ENCODE assay signal across 35 cellular contexts in the genomic region with DNA sequence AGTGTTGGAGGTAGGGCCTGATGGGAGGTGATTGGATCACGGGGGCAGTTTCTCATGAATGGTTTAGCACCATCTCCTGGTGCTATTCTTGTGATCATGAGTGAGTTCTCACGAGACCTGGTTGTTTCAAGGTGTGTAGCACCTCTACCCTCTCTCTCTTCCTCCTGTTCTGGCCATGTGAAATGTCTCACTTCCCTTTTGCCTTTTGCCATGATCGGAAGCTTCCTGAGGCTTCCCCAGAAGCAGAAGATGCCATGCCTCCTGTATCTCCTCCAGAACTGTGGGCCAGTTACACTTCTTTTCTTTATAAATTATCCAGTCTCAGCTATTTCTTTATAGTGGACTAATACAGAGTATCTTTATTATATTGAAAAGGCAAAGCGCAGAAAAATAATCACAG.
"Had no signal": no experiment of that assay in that cellular context is flagged by ENCODE, and none has a peak within 500 bp of the region (broad histone marks: within the 10 kb centered on the region; RNA-seq: fewer than 3 reads in every experiment).

No MANE protein-coding gene starts in this region.

- H3K36me3 Mint-ChIP-seq: activated CD4-positive, alpha-beta memory T cell treated with anti-CD3 and anti-CD28 coated beads for 36 hours; activated CD8-positive, alpha-beta memory T cell treated with anti-CD3 and anti-CD28 coated beads, Interleukin-2, amount 10 ng/mL, durations not matched to agents 7 days and 5 days; activated naive CD4-positive, alpha-beta T cell treated with anti-CD3 and anti-CD28 coated beads, Interleukin-2, amount 50 U/mL, for 24 hours had no signal

- H3K27ac Mint-ChIP-seq: activated CD4-positive, alpha-beta memory T cell treated with anti-CD3 and anti-CD28 coated beads for 36 hours; activated CD4-positive, alpha-beta T cell treated with anti-CD3 and anti-CD28 coated beads for 36 hours; activated CD4-positive, alpha-beta T cell treated with anti-CD3 and anti-CD28 coated beads, Interleukin-2, amount 10 ng/mL, durations not matched to agents 24 days and 14 days; activated CD8-positive, alpha-beta memory T cell treated with anti-CD3 and anti-CD28 coated beads, Interleukin-2, amount 10 ng/mL, durations not matched to agents 7 days and 5 days; activated CD8-positive, alpha-beta T cell treated with anti-CD3 and anti-CD28 coated beads, Interleukin-2, amount 10 ng/mL, durations not matched to agents 7 days and 5 days; activated naive CD4-positive, alpha-beta T cell treated with anti-CD3 and anti-CD28 coated beads for 36 hours; activated naive CD4-positive, alpha-beta T cell treated with anti-CD3 and anti-CD28 coated beads, Interleukin-2, amount 50 U/mL, for 24 hours; activated naive CD8-positive, alpha-beta T cell treated with anti-CD3 and anti-CD28 coated beads for 36 hours; activated naive CD8-positive, alpha-beta T cell treated with anti-CD3 and anti-CD28 coated beads, Interleukin-2, amount 50 U/mL, for 24 hours; activated T-helper 1 cell treated with anti-CD3 and anti-CD28 coated beads, Interleukin-12 subunit alpha, Interleukin-12 subunit beta, Interleukin-2, Interleukin-4 antibody, amounts not matched to agents 30 ng/mL and 10 ng/mL and 1 ng/mL, durations not matched to agents 14 hours and 24 hours and 36 hours; activated T-helper 2 cell treated with anti-CD3 and anti-CD28 coated beads, Interferon-gamma antibody, Interleukin-2, Interleukin-4, amounts not matched to agents 10 μg/mL and 5 μg/mL and 100 μg/mL, durations not matched to agents 14 hours and 24 hours and 36 hours; brain; dendritic cell treated with granulocyte-macrophage colony-stimulating factor and Interleukin-4, amounts not matched to agents 40 ng/mL and 50 ng/mL, for 4 days; endodermal cell; T-helper 17 cell; T-helper 2 cell treated with Interferon-gamma antibody and Interleukin-4, amounts not matched to agents 5 μg/mL and 100 μg/mL, for 36 hours had no signal

- H3K4me3 ChIP-seq: ascending aorta, breast epithelium, coronary artery, dorsolateral prefrontal cortex, esophagus muscularis mucosa, gastrocnemius medialis, heart left ventricle had no signal

- H3K27me3 Mint-ChIP-seq: activated CD4-positive, alpha-beta memory T cell treated with anti-CD3 and anti-CD28 coated beads for 36 hours; activated CD4-positive, alpha-beta T cell treated with anti-CD3 and anti-CD28 coated beads for 36 hours; activated CD8-positive, alpha-beta memory T cell treated with anti-CD3 and anti-CD28 coated beads, Interleukin-2, amount 10 ng/mL, durations not matched to agents 7 days and 5 days; activated naive CD4-positive, alpha-beta T cell treated with anti-CD3 and anti-CD28 coated beads, Interleukin-2, amount 50 U/mL, for 24 hours; activated naive CD8-positive, alpha-beta T cell treated with anti-CD3 and anti-CD28 coated beads for 36 hours; activated naive CD8-positive, alpha-beta T cell treated with anti-CD3 and anti-CD28 coated beads, Interleukin-2, amount 50 U/mL, for 24 hours; brain; T-helper 17 cell had no signal

- H3K27me3 ChIP-seq: ascending aorta, breast epithelium, dorsolateral prefrontal cortex, esophagus muscularis mucosa, foreskin keratinocyte, gastrocnemius medialis, heart left ventricle had no signal

- H3K4me1 ChIP-seq: ascending aorta, breast epithelium, esophagus muscularis mucosa, foreskin keratinocyte, gastrocnemius medialis had no signal

- ATAC-seq: activated CD4-positive, alpha-beta T cell treated with anti-CD3 and anti-CD28 coated beads for 36 hours; activated CD8-positive, alpha-beta memory T cell treated with anti-CD3 and anti-CD28 coated beads, Interleukin-2, amount 10 ng/mL, durations not matched to agents 7 days and 5 days; activated CD8-positive, alpha-beta T cell treated with anti-CD3 and anti-CD28 coated beads, Interleukin-2, amount 10 ng/mL, durations not matched to agents 7 days and 5 days; activated naive CD8-positive, alpha-beta T cell treated with anti-CD3 and anti-CD28 coated beads, Interleukin-2, amount 50 U/mL, for 24 hours; foreskin keratinocyte; gastrocnemius medialis; T-helper 17 cell had no signal

- H3K9me3 ChIP-seq: ascending aorta, breast epithelium, esophagus muscularis mucosa, gastrocnemius medialis, heart left ventricle had no signal

- H3K4me1 Mint-ChIP-seq: activated CD4-positive, alpha-beta T cell treated with anti-CD3 and anti-CD28 coated beads for 36 hours; activated CD4-positive, alpha-beta T cell treated with anti-CD3 and anti-CD28 coated beads, Interleukin-2, amount 10 ng/mL, durations not matched to agents 24 days and 14 days; activated CD8-positive, alpha-beta memory T cell treated with anti-CD3 and anti-CD28 coated beads, Interleukin-2, amount 10 ng/mL, durations not matched to agents 7 days and 5 days; activated naive CD4-positive, alpha-beta T cell treated with anti-CD3 and anti-CD28 coated beads, Interleukin-2, amount 50 U/mL, for 24 hours; activated naive CD8-positive, alpha-beta T cell treated with anti-CD3 and anti-CD28 coated beads for 36 hours; activated naive CD8-positive, alpha-beta T cell treated with anti-CD3 and anti-CD28 coated beads, Interleukin-2, amount 50 U/mL, for 24 hours; brain; central memory CD8-positive, alpha-beta T cell; T-helper 17 cell had no signal

- DNase-seq: activated CD4-positive, alpha-beta memory T cell treated with anti-CD3 and anti-CD28 coated beads for 36 hours; activated CD4-positive, alpha-beta T cell treated with anti-CD3 and anti-CD28 coated beads for 36 hours; activated CD4-positive, alpha-beta T cell treated with anti-CD3 and anti-CD28 coated beads, Interleukin-2, amount 10 ng/mL, durations not matched to agents 24 days and 14 days; activated CD4-positive, CD25-positive, alpha-beta regulatory T cell; activated CD4-positive, CD25-positive, alpha-beta regulatory T cell treated with anti-CD3 and anti-CD28 coated beads, Interleukin-2, amount 50 U/mL, for 72 hours; activated CD8-positive, alpha-beta memory T cell treated with anti-CD3 and anti-CD28 coated beads, Interleukin-2, amount 10 ng/mL, durations not matched to agents 7 days and 5 days; activated CD8-positive, alpha-beta memory T cell treated with anti-CD3 and anti-CD28 coated beads, Interleukin-2, amount 50 U/mL, for 4 hours; activated CD8-positive, alpha-beta T cell treated with anti-CD3 and anti-CD28 coated beads, Interleukin-2, amount 10 ng/mL, durations not matched to agents 7 days and 5 days; activated effector memory CD4-positive, alpha-beta T cell treated with anti-CD3 and anti-CD28 coated beads, Interleukin-2, amount 50 U/mL, for 16 hours; activated naive CD4-positive, alpha-beta T cell treated with anti-CD3 and anti-CD28 coated beads for 36 hours; activated naive CD8-positive, alpha-beta T cell treated with anti-CD3 and anti-CD28 coated beads for 36 hours; activated naive CD8-positive, alpha-beta T cell treated with anti-CD3 and anti-CD28 coated beads, Interleukin-2, amount 50 U/mL, for 24 hours; activated T-cell treated with anti-CD3 and anti-CD28 coated beads, Interleukin-2, amount 50 U/mL, for 1 hour; activated T-cell treated with anti-CD3 and anti-CD28 coated beads, Interleukin-2, amount 50 U/mL, for 48 hours; dorsolateral prefrontal cortex; effector memory CD4-positive, alpha-beta T cell; endodermal cell; erythroblast; foreskin keratinocyte; gastrocnemius medialis; glutamatergic neuron; heart left ventricle; T-helper 17 cell; T1000 had no signal

- H3K9me3 Mint-ChIP-seq: activated CD4-positive, alpha-beta memory T cell treated with anti-CD3 and anti-CD28 coated beads for 36 hours; activated CD4-positive, alpha-beta T cell treated with anti-CD3 and anti-CD28 coated beads, Interleukin-2, amount 10 ng/mL, durations not matched to agents 24 days and 14 days; activated naive CD4-positive, alpha-beta T cell treated with anti-CD3 and anti-CD28 coated beads for 36 hours; activated naive CD4-positive, alpha-beta T cell treated with anti-CD3 and anti-CD28 coated beads, Interleukin-2, amount 50 U/mL, for 24 hours; activated naive CD8-positive, alpha-beta T cell treated with anti-CD3 and anti-CD28 coated beads for 36 hours; activated naive CD8-positive, alpha-beta T cell treated with anti-CD3 and anti-CD28 coated beads, Interleukin-2, amount 50 U/mL, for 24 hours; activated T-helper 1 cell treated with anti-CD3 and anti-CD28 coated beads, Interleukin-12 subunit alpha, Interleukin-12 subunit beta, Interleukin-2, Interleukin-4 antibody, amounts not matched to agents 30 ng/mL and 10 ng/mL and 1 ng/mL, durations not matched to agents 14 hours and 24 hours and 36 hours; activated T-helper 2 cell treated with anti-CD3 and anti-CD28 coated beads, Interferon-gamma antibody, Interleukin-2, Interleukin-4, amounts not matched to agents 10 μg/mL and 5 μg/mL and 100 μg/mL, durations not matched to agents 14 hours and 24 hours and 36 hours; central memory CD8-positive, alpha-beta T cell; dendritic cell treated with granulocyte-macrophage colony-stimulating factor and Interleukin-4, amounts not matched to agents 40 ng/mL and 50 ng/mL, for 4 days; T-helper 2 cell treated with Interferon-gamma antibody and Interleukin-4, amounts not matched to agents 5 μg/mL and 100 μg/mL, for 36 hours had no signal

- H3K36me3 ChIP-seq: ascending aorta, breast epithelium, gastrocnemius medialis had no signal

- H3K27ac ChIP-seq: ascending aorta, breast epithelium, coronary artery, esophagus muscularis mucosa, foreskin keratinocyte, gastrocnemius medialis had no signal

- H3K4me3 Mint-ChIP-seq: activated CD4-positive, alpha-beta memory T cell treated with anti-CD3 and anti-CD28 coated beads for 36 hours; activated CD4-positive, alpha-beta T cell treated with anti-CD3 and anti-CD28 coated beads for 36 hours; activated CD4-positive, alpha-beta T cell treated with anti-CD3 and anti-CD28 coated beads, Interleukin-2, amount 10 ng/mL, durations not matched to agents 24 days and 14 days; activated CD8-positive, alpha-beta memory T cell treated with anti-CD3 and anti-CD28 coated beads, Interleukin-2, amount 10 ng/mL, durations not matched to agents 7 days and 5 days; activated CD8-positive, alpha-beta T cell treated with anti-CD3 and anti-CD28 coated beads, Interleukin-2, amount 10 ng/mL, durations not matched to agents 7 days and 5 days; activated naive CD4-positive, alpha-beta T cell treated with anti-CD3 and anti-CD28 coated beads for 36 hours; activated naive CD4-positive, alpha-beta T cell treated with anti-CD3 and anti-CD28 coated beads, Interleukin-2, amount 50 U/mL, for 24 hours; activated naive CD8-positive, alpha-beta T cell treated with anti-CD3 and anti-CD28 coated beads for 36 hours; activated naive CD8-positive, alpha-beta T cell treated with anti-CD3 and anti-CD28 coated beads, Interleukin-2, amount 50 U/mL, for 24 hours; activated T-helper 1 cell treated with anti-CD3 and anti-CD28 coated beads, Interleukin-12 subunit alpha, Interleukin-12 subunit beta, Interleukin-2, Interleukin-4 antibody, amounts not matched to agents 30 ng/mL and 10 ng/mL and 1 ng/mL, durations not matched to agents 14 hours and 24 hours and 36 hours; brain; central memory CD8-positive, alpha-beta T cell; dendritic cell treated with granulocyte-macrophage colony-stimulating factor and Interleukin-4, amounts not matched to agents 40 ng/mL and 50 ng/mL, for 4 days; endodermal cell; T-helper 17 cell; T-helper 2 cell treated with Interferon-gamma antibody and Interleukin-4, amounts not matched to agents 5 μg/mL and 100 μg/mL, for 36 hours had no signal
